In genomic region chr2:42843131-42843530, GRCh38 we compare ENCODE assay signal across 1 cellular context.
TF ChIP-seq lines count a peak whose summit lies in the region.

No MANE protein-coding gene starts in this region.

TF ChIP-seq in IMR-90, 13 proteins besides CTCF, POLR2A, EP300 and RAD21:
- TF ChIP-seq MAZ (IDR thresholded peaks at IDR 0.05; ENCODE audit: borderline replicate concordance, low read depth, low read length) (no peak), MAFK (IDR thresholded peaks at IDR 0.05; ENCODE audit: low read depth, low read length) (no peak), FOS (IDR thresholded peaks at IDR 0.05; ENCODE audit: low read depth, low read length) (no peak), RCOR1 (IDR thresholded peaks at IDR 0.05; ENCODE audit: insufficient replicate concordance, low read length) (no peak), MXI1 (IDR thresholded peaks at IDR 0.05; ENCODE audit: borderline replicate concordance, low read depth, low read length) (no peak), RFX5 (IDR thresholded peaks at IDR 0.05; ENCODE audit: low read depth, low read length) (no peak), BHLHE40 (IDR thresholded peaks at IDR 0.05; ENCODE audit: low read depth, low read length) (no peak), ELK1 (IDR thresholded peaks at IDR 0.05; ENCODE audit: borderline replicate concordance, low read depth, low read length) (no peak), CHD1 (IDR thresholded peaks at IDR 0.05; ENCODE audit: low read depth, low read length) (no peak), SMC3 (IDR thresholded peaks at IDR 0.05; ENCODE audit: low read depth, low read length) (no peak), CEBPB (IDR thresholded peaks at IDR 0.05; ENCODE audit: low read depth, low read length) (no peak), USF2 (IDR thresholded peaks at IDR 0.05; ENCODE audit: low read depth, low read length) (no peak), NFE2L2 (IDR thresholded peaks at IDR 0.05; ENCODE audit: low read depth, low read length) (no peak)
